In genomic region chr14:77301103-77301502, GRCh38 we compare ENCODE assay signal across 8 cellular contexts. TPM values are rescaled to one million over a fixed set of nuclear protein-coding genes. Genes with fewer than 3 reads are reported as not detected.
DNase-seq lines count a peak whose midpoint lies in the region; ATAC-seq, FAIRE-seq and TF ChIP-seq lines count a peak whose summit lies in the region.

No MANE protein-coding gene starts in this region.

- H3K9me1 ChIP-seq in keratinocyte (ENCODE audit: control insufficient read depth, extremely low read depth, insufficient read depth, low read length): no peaks in the 10 kb centered on the region

- H3K4me2 ChIP-seq in keratinocyte (ENCODE audit: control insufficient read depth, extremely low read depth, insufficient read depth, low read depth, low read length): no peak overlapping the region

- DNase-seq in NCI-H2081 (lab: John Stamatoyannopoulos, UW) (peak; percentile 47 to 53), NCI-H2081 treated with DMSO at 0.1 percent for 48 hours (lab: John Stamatoyannopoulos, UW) (no peak), NAMALWA (ENCODE audit: low spot score) (peak; percentile 85), UCSD-AML1 (lab: John Stamatoyannopoulos, UW; ENCODE audit: unreplicated experiment) (peak; percentile 67), caudate nucleus (lab: John Stamatoyannopoulos, UW) (peak; percentile 17 to 92 (median 75)), keratinocyte (ENCODE audit: low read depth, low spot score) (peak; percentile 62)
- DNase-seq in stimulated activated CD4-positive, alpha-beta T cell treated with anti-CD3 and anti-CD28 coated beads, Interleukin-15, amount 100 ng/mL, for 24 hours: peak; percentile 71

- H3K4me1 ChIP-seq in keratinocyte (ENCODE audit: control insufficient read depth, extremely low read depth, insufficient read depth, low read length): peaks cover 22% of the 10 kb centered on the region

- peak; percentile 84 to 90 (median 87) for TF ChIP-seq CTCF in keratinocyte (optimal IDR thresholded peaks at IDR 0.05 in 1 of 3, IDR thresholded peaks at IDR 0.05 in 1 of 3, conservative IDR thresholded peaks at IDR 0.05 in 1 of 3; ENCODE audit: extremely low read depth in 1 of 3, insufficient read depth in 2 of 3, low read length in 3 of 3)

- no peak for ATAC-seq in HG03378 (IDR thresholded peaks at IDR 0.05; ENCODE audit: unreplicated experiment)

- no peak overlapping the region for H3K9ac ChIP-seq in keratinocyte (ENCODE audit: control insufficient read depth, extremely low read depth, insufficient read depth, low read length)

- H2AFZ ChIP-seq in keratinocyte (ENCODE audit: control insufficient read depth, low read length): no peak overlapping the region

- FAIRE-seq in keratinocyte (lab: Jason Lieb, UNC): peak; percentile 39

- H3K4me3 ChIP-seq in keratinocyte (ENCODE audit: control insufficient read depth in 2 of 3, extremely low read depth in 1 of 3, insufficient read depth in 2 of 3, low read depth in 1 of 3, low read length in 3 of 3): no peak overlapping the region

- no peaks in the 10 kb centered on the region for H4K20me1 ChIP-seq in keratinocyte (ENCODE audit: control insufficient read depth, extremely low read depth, insufficient read depth, low read length)

- H3K27ac ChIP-seq in caudate nucleus (ENCODE audit: low read depth, low read length) (peak overlapping the region; percentile 99), keratinocyte (ENCODE audit: control insufficient read depth, insufficient read depth, low read length) (no peak overlapping the region)

- no peaks in the 10 kb centered on the region for H3K79me2 ChIP-seq in keratinocyte (ENCODE audit: control insufficient read depth, insufficient read depth, low read length)

- dilution Hi-C loops in keratinocyte (cut with MboI; ENCODE audit: extremely low pct_ligation_motif_present, low sequenced_read_pairs): no loop called here

- H3K36me3 ChIP-seq in keratinocyte (ENCODE audit: control insufficient read depth in 2 of 2, extremely low read depth in 1 of 2, insufficient read depth in 2 of 2, low read length in 2 of 2): peaks cover 13 to 32% of the 10 kb centered on the region in 2 experiments

- H3K9me3 ChIP-seq in keratinocyte (ENCODE audit: control insufficient read depth, low read depth, low read length): no peaks in the 10 kb centered on the region

- no peaks in the 10 kb centered on the region for H3K27me3 ChIP-seq in keratinocyte (ENCODE audit: control insufficient read depth, extremely low read depth, insufficient read depth, low read length)

RNA-seq across cellular contexts. Expression of gene POMT2, which starts 19.6 kb away (rescaled TPM):
- 13.9 to 21.1 TPM (median 17.4 TPM) in 3 replicates for polyA plus RNA-seq in keratinocyte
- 5.9 TPM for polyA plus RNA-seq in keratinocyte (2011; ENCODE audit: low read depth)
- 7.8 and 12.1 TPM in 2 replicates for polyA plus RNA-seq in keratinocyte (2011; cell fraction: cytosol; rRNA removed)
- polyA plus RNA-seq in keratinocyte (2011; cell fraction: nucleus; rRNA removed): 45.5 and 48.6 TPM in 2 replicates
- polyA plus RNA-seq in keratinocyte (2012; ENCODE audit: low replicate concordance): 8.9 and 14.5 TPM in 2 replicates
- polyA minus RNA-seq in keratinocyte: 17.2 to 38.2 TPM (median 24.0 TPM) in 3 replicates
- polyA minus RNA-seq in keratinocyte (2011; cell fraction: cytosol; rRNA and poly(A)+ RNA removed): 12.9 TPM
- 22.6 and 31.8 TPM in 2 replicates for polyA minus RNA-seq in keratinocyte (2011; cell fraction: nucleus; rRNA and poly(A)+ RNA removed)

RNA-seq across cellular contexts. Expression of gene GSTZ1, which starts 19.7 kb away (rescaled TPM):
- 15.6 to 24.3 TPM (median 20.6 TPM) in 3 replicates for polyA plus RNA-seq in keratinocyte
- polyA plus RNA-seq in keratinocyte (2011; ENCODE audit: low read depth): 14.5 TPM
- polyA plus RNA-seq in keratinocyte (2011; cell fraction: cytosol; rRNA removed): 16.7 and 31.0 TPM in 2 replicates
- polyA plus RNA-seq in keratinocyte (2011; cell fraction: nucleus; rRNA removed): 19.7 and 24.2 TPM in 2 replicates
- polyA plus RNA-seq in keratinocyte (2012; ENCODE audit: low replicate concordance): 18.5 and 24.2 TPM in 2 replicates
- polyA minus RNA-seq in keratinocyte: 7.9 to 22.5 TPM (median 11.3 TPM) in 3 replicates
- polyA minus RNA-seq in keratinocyte (2011; cell fraction: cytosol; rRNA and poly(A)+ RNA removed): 11.1 TPM
- 7.0 and 7.6 TPM in 2 replicates for polyA minus RNA-seq in keratinocyte (2011; cell fraction: nucleus; rRNA and poly(A)+ RNA removed)

RNA-seq across cellular contexts. Expression of gene NGB, which starts 30.1 kb away (rescaled TPM):
- polyA plus RNA-seq in keratinocyte: not detected in 3 replicates
- polyA plus RNA-seq in keratinocyte (2011; ENCODE audit: low read depth): not detected
- not detected in 2 replicates for polyA plus RNA-seq in keratinocyte (2011; cell fraction: cytosol; rRNA removed)
- polyA plus RNA-seq in keratinocyte (2011; cell fraction: nucleus; rRNA removed): not detected in 2 replicates
- polyA plus RNA-seq in keratinocyte (2012; ENCODE audit: low replicate concordance): not detected in 2 replicates
- not detected in 3 replicates for polyA minus RNA-seq in keratinocyte
- not detected for polyA minus RNA-seq in keratinocyte (2011; cell fraction: cytosol; rRNA and poly(A)+ RNA removed)
- polyA minus RNA-seq in keratinocyte (2011; cell fraction: nucleus; rRNA and poly(A)+ RNA removed): not detected in 2 replicates
